In genomic region chr19:32346901-32347300, GRCh38 we compare ENCODE assay signal across 9 cellular contexts. TPM values are rescaled to one million over a fixed set of nuclear protein-coding genes. Genes with fewer than 3 reads are reported as not detected.
DNase-seq lines count a peak whose midpoint lies in the region; ATAC-seq, FAIRE-seq and TF ChIP-seq lines count a peak whose summit lies in the region.
"Had no signal": no experiment of that assay in that cellular context is flagged by ENCODE, and none has a peak within 500 bp of the region (broad histone marks: within the 10 kb centered on the region; RNA-seq: fewer than 3 reads in every experiment).

No MANE protein-coding gene starts in this region.

- no peak for TF ChIP-seq RAD21 in HepG2 (CRISPR knock-in tag; IDR thresholded peaks at IDR 0.05)

- H3K27me3 Mint-ChIP-seq in activated naive CD4-positive, alpha-beta T cell treated with anti-CD3 and anti-CD28 coated beads for 36 hours (ENCODE audit: low read depth), result no peaks in the 10 kb centered on the region
- H3K27me3 Mint-ChIP-seq in activated naive CD8-positive, alpha-beta T cell treated with anti-CD3 and anti-CD28 coated beads for 36 hours, result peaks cover 7% of the 10 kb centered on the region
- no peaks in the 10 kb centered on the region for H3K27me3 Mint-ChIP-seq in type B pancreatic cell

- no peak overlapping the region for H2AFZ ChIP-seq in HepG2 (ENCODE audit: low read length)

- H3K4me3 ChIP-seq in HepG2 (replicated peaks in 1 of 3; ENCODE audit: insufficient read depth in 1 of 3, low read depth in 2 of 3, low read length in 3 of 3), result peak overlapping the region; percentile 84 to 96 (median 94); a peak in 5 of 6 replicates

- peaks cover 67% of the 10 kb centered on the region for H3K4me1 ChIP-seq in HepG2 (ENCODE audit: insufficient read depth, low read length)

- DNase-seq in activated naive CD4-positive, alpha-beta T cell treated with anti-CD3 and anti-CD28 coated beads for 36 hours, result no peak
- no peak for DNase-seq in activated naive CD4-positive, alpha-beta T cell (lab: John Stamatoyannopoulos, UW)
- DNase-seq in activated naive CD8-positive, alpha-beta T cell treated with anti-CD3 and anti-CD28 coated beads for 36 hours, result no peak
- DNase-seq in HepG2 (ENCODE audit: low spot score) (no peak), type B pancreatic cell (ENCODE audit: extremely low spot score, unreplicated experiment) (no peak)
- no peak for DNase-seq in stimulated activated CD4-positive, alpha-beta T cell treated with anti-CD3 and anti-CD28 coated beads, Interleukin-4, amount 100 ng/mL, for 24 hours

- TF ChIP-seq CTCF in HepG2 (CRISPR knock-in tag; IDR thresholded peaks at IDR 0.05), result no peak
- no peak for TF ChIP-seq CTCF in type B pancreatic cell (conservative IDR thresholded peaks at IDR 0.05)

- peaks cover 56% of the 10 kb centered on the region for H3K79me2 ChIP-seq in HepG2 (ENCODE audit: insufficient read depth, low read length)

- H3K4me1 Mint-ChIP-seq in activated naive CD4-positive, alpha-beta T cell treated with anti-CD3 and anti-CD28 coated beads for 36 hours (ENCODE audit: low read depth), result peaks cover 45% of the 10 kb centered on the region
- peaks cover 42% of the 10 kb centered on the region for H3K4me1 Mint-ChIP-seq in activated naive CD8-positive, alpha-beta T cell treated with anti-CD3 and anti-CD28 coated beads for 36 hours
- H3K4me1 Mint-ChIP-seq in type B pancreatic cell (ENCODE audit: unreplicated experiment), result peaks cover 21% of the 10 kb centered on the region

- peak overlapping the region; percentile 90 for H3K9ac ChIP-seq in HepG2 (ENCODE audit: insufficient read depth, low read depth, low read length)

- 59% methylated on average over 3 of the region's 3 CpGs for whole genome bisulfite sequencing in HepG2 (ENCODE audit: low lambda C conversion rate)

- TF ChIP-seq POLR2A in HepG2 (IDR thresholded peaks at IDR 0.05; ENCODE audit: insufficient read depth in 1 of 2, low read depth in 2 of 2, low read length in 2 of 2), result no peak

- H3K9me3 ChIP-seq in HepG2 (ENCODE audit: low read length), result no peaks in the 10 kb centered on the region

- no peak for ATAC-seq in HepG2
- no peak for ATAC-seq in HG03432 (IDR thresholded peaks at IDR 0.05; ENCODE audit: unreplicated experiment)
- ATAC-seq in HG03159 (IDR thresholded peaks at IDR 0.05; ENCODE audit: unreplicated experiment), result no peak

- no peak for TF ChIP-seq EP300 in HepG2 (IDR thresholded peaks at IDR 0.05; ENCODE audit: low read depth in 2 of 2, low read length in 2 of 2)
- no peak for TF ChIP-seq EP300 in HepG2 (CRISPR knock-in tag; IDR thresholded peaks at IDR 0.05; ENCODE audit: borderline replicate concordance)

- no peaks in the 10 kb centered on the region; a peak in 1 of 5 replicates for H3K27me3 ChIP-seq in HepG2 (ENCODE audit: control insufficient read depth in 1 of 2, insufficient read depth in 2 of 2, low read length in 2 of 2)

- intact Hi-C loops in activated naive CD4-positive, alpha-beta T cell treated with anti-CD3 and anti-CD28 coated beads for 36 hours (cut with micrococcal nuclease), result loop anchor here (10.0 kb wide), 1 partner anchor 992 kb away; no protein-coding TSS in a partner anchor
- intact Hi-C loops in HepG2 (cut with micrococcal nuclease; ENCODE audit: unreplicated experiment), result no loop called here

- H3K4me2 ChIP-seq in HepG2 (ENCODE audit: low read depth, low read length), result peak overlapping the region; percentile 81

- H3K9me3 Mint-ChIP-seq in activated naive CD4-positive, alpha-beta T cell treated with anti-CD3 and anti-CD28 coated beads for 36 hours, result no peaks in the 10 kb centered on the region
- no peaks in the 10 kb centered on the region for H3K9me3 Mint-ChIP-seq in activated naive CD8-positive, alpha-beta T cell treated with anti-CD3 and anti-CD28 coated beads for 36 hours
- no peaks in the 10 kb centered on the region for H3K9me3 Mint-ChIP-seq in type B pancreatic cell

- peaks cover 25% of the 10 kb centered on the region for H3K36me3 Mint-ChIP-seq in activated naive CD4-positive, alpha-beta T cell treated with anti-CD3 and anti-CD28 coated beads for 36 hours (ENCODE audit: low read depth)
- peaks cover 26% of the 10 kb centered on the region for H3K36me3 Mint-ChIP-seq in activated naive CD8-positive, alpha-beta T cell treated with anti-CD3 and anti-CD28 coated beads for 36 hours
- H3K36me3 Mint-ChIP-seq in type B pancreatic cell, result peaks cover 17% of the 10 kb centered on the region

- no TSS peak for BruUV-seq in HepG2 (replicated peaks; lab: Mats Ljungman, UMichigan)

- H3K27ac ChIP-seq in HepG2 (ENCODE audit: extremely low read length, insufficient read depth, low read length), result peak overlapping the region; percentile 76

- peak overlapping the region; percentile 96 for H3K4me3 Mint-ChIP-seq in activated naive CD4-positive, alpha-beta T cell treated with anti-CD3 and anti-CD28 coated beads for 36 hours
- H3K4me3 Mint-ChIP-seq in activated naive CD8-positive, alpha-beta T cell treated with anti-CD3 and anti-CD28 coated beads for 36 hours, result peak overlapping the region; percentile 85
- peak overlapping the region; percentile 94 for H3K4me3 Mint-ChIP-seq in type B pancreatic cell

- H3K27ac Mint-ChIP-seq in activated naive CD4-positive, alpha-beta T cell treated with anti-CD3 and anti-CD28 coated beads for 36 hours, result no peak overlapping the region
- H3K27ac Mint-ChIP-seq in activated naive CD8-positive, alpha-beta T cell treated with anti-CD3 and anti-CD28 coated beads for 36 hours, result no peak overlapping the region
- peak overlapping the region; percentile 89 for H3K27ac Mint-ChIP-seq in type B pancreatic cell

- no peak for FAIRE-seq in HepG2 (lab: Jason Lieb, UNC)
- FAIRE-seq: D721Med had no signal

- peaks cover 4% of the 10 kb centered on the region; the same call in 1 of the 2 replicates for H4K20me1 ChIP-seq in HepG2 (ENCODE audit: insufficient read depth, low read length)

- CTCF ChIA-PET in activated naive CD4-positive, alpha-beta T cell treated with anti-CD3 and anti-CD28 coated beads for 36 hours (lab: Charles Lee), result interaction anchor here (1.0 kb wide), 1 partner anchor 11 kb away, joined by 7 read pairs; no protein-coding TSS in a partner anchor
- CTCF ChIA-PET in HepG2 (lab: Yijun Ruan, JAX; ENCODE audit: low intra/inter-chr PET ratio, low total read pairs), result no interaction called here

- H3K36me3 ChIP-seq in HepG2 (replicated peaks in 1 of 2; ENCODE audit: control insufficient read depth in 1 of 2, insufficient read depth in 2 of 2, low read length in 2 of 2), result peaks cover 3 to 18% of the 10 kb centered on the region in 2 experiments; a peak in 4 of 5 replicates

- POLR2A ChIA-PET in HepG2 (lab: Yijun Ruan, JAX), result interaction anchor here (1.0 to 2.6 kb wide), 4 partner anchors 10 to 59 kb away, joined by 4 to 31 read pairs (median 24); partner anchors contain the start of gene DPY19L3

- in situ Hi-C loops in HepG2 (cut with HindIII; ENCODE audit: extremely low pct_ligation_motif_present, low pct_unique_long_range_greater_than_20kb), result no loop called here

RNA-seq across cellular contexts. Expression of gene ZNF507, which starts 1.5 kb away (rescaled TPM):
- 10 to 100 TPM; 21.4 to 21.5 TPM for total RNA-seq in activated naive CD4-positive, alpha-beta T cell treated with anti-CD3 and anti-CD28 coated beads for 36 hours
- total RNA-seq in activated naive CD8-positive, alpha-beta T cell treated with anti-CD3 and anti-CD28 coated beads for 36 hours, result 10 to 100 TPM; 28.6 to 29.3 TPM
- 7.3 and 16.4 TPM in 2 replicates for total RNA-seq in HepG2 (2016; rRNA removed; fragmentation: Illumina TruSeq; extraction: Trizol)
- total RNA-seq in HepG2 (2016; cell fraction: cytosol; rRNA removed; fragmentation: Illumina TruSeq; extraction: Trizol; ENCODE audit: low read depth), result 1.8 TPM in 2 replicates
- 6.3 and 13.8 TPM in 2 replicates for total RNA-seq in HepG2 (2016; cell fraction: insoluble cytoplasmic fraction; rRNA removed; fragmentation: Illumina TruSeq; extraction: Trizol)
- 5.9 and 7.7 TPM in 2 replicates for total RNA-seq in HepG2 (2016; cell fraction: membrane; rRNA removed; fragmentation: Illumina TruSeq; extraction: Trizol)
- total RNA-seq in HepG2 (2016; cell fraction: nucleus; rRNA removed; fragmentation: Illumina TruSeq; extraction: Trizol), result 17.9 and 18.0 TPM in 2 replicates
- 9.3 and 10.9 TPM in 2 replicates for polyA plus RNA-seq in HepG2 (2011; rRNA removed)
- 4.4 and 7.4 TPM in 2 replicates for polyA plus RNA-seq in HepG2 (2011; cell fraction: cytosol; rRNA removed)
- polyA plus RNA-seq in HepG2 (2011; cell fraction: nucleus; rRNA removed), result 9.6 and 11.6 TPM in 2 replicates
- 8.5 and 10.8 TPM in 2 replicates for polyA plus RNA-seq in HepG2 (2012)
- polyA plus RNA-seq in HepG2 (2016; cell fraction: cytosol; fragmentation: Illumina TruSeq; extraction: Trizol; ENCODE audit: low read depth), result 0.23 and 0.26 TPM in 2 replicates
- polyA plus RNA-seq in HepG2 (2016; cell fraction: insoluble cytoplasmic fraction; fragmentation: Illumina TruSeq; extraction: Trizol; ENCODE audit: low read depth), result 12.0 TPM in 2 replicates
- polyA plus RNA-seq in HepG2 (2016; cell fraction: membrane; fragmentation: Illumina TruSeq; extraction: Trizol; ENCODE audit: low read depth), result 1.4 and 1.5 TPM in 2 replicates
- 20.3 and 21.4 TPM in 2 replicates for polyA plus RNA-seq in HepG2 (2016; cell fraction: nucleus; fragmentation: Illumina TruSeq; extraction: Trizol; ENCODE audit: insufficient read depth, low read depth)
- polyA minus RNA-seq in HepG2 (2011; rRNA and poly(A)+ RNA removed; ENCODE audit: low replicate concordance), result 8.0 and 18.6 TPM in 2 replicates
- 8.3 and 12.6 TPM in 2 replicates for polyA minus RNA-seq in HepG2 (2011; cell fraction: cytosol; rRNA and poly(A)+ RNA removed)
- polyA minus RNA-seq in HepG2 (2011; cell fraction: nucleus; rRNA and poly(A)+ RNA removed), result 38.0 and 39.0 TPM in 2 replicates
- total RNA-seq in type B pancreatic cell (ENCODE audit: low replicate concordance), result 22.4 and 32.5 TPM in 2 replicates

RNA-seq across cellular contexts. Expression of gene DPY19L3, which starts 58.7 kb away (rescaled TPM):
- total RNA-seq in activated naive CD4-positive, alpha-beta T cell treated with anti-CD3 and anti-CD28 coated beads for 36 hours, result 10 to 100 TPM; 11.1 to 11.5 TPM
- total RNA-seq in activated naive CD8-positive, alpha-beta T cell treated with anti-CD3 and anti-CD28 coated beads for 36 hours, result 10 to 100 TPM; 16.4 to 18.0 TPM
- total RNA-seq in HepG2 (2016; rRNA removed; fragmentation: Illumina TruSeq; extraction: Trizol) (9.8 and 25.2 TPM in 2 replicates), type B pancreatic cell (ENCODE audit: low replicate concordance) (25.5 and 75.2 TPM in 2 replicates)
- 1.6 and 2.4 TPM in 2 replicates for total RNA-seq in HepG2 (2016; cell fraction: cytosol; rRNA removed; fragmentation: Illumina TruSeq; extraction: Trizol; ENCODE audit: low read depth)
- 11.2 and 21.8 TPM in 2 replicates for total RNA-seq in HepG2 (2016; cell fraction: insoluble cytoplasmic fraction; rRNA removed; fragmentation: Illumina TruSeq; extraction: Trizol)
- 5.2 and 5.7 TPM in 2 replicates for total RNA-seq in HepG2 (2016; cell fraction: membrane; rRNA removed; fragmentation: Illumina TruSeq; extraction: Trizol)
- total RNA-seq in HepG2 (2016; cell fraction: nucleus; rRNA removed; fragmentation: Illumina TruSeq; extraction: Trizol), result 53.6 and 61.6 TPM in 2 replicates
- polyA plus RNA-seq in HepG2 (2011; rRNA removed), result 21.6 and 22.9 TPM in 2 replicates
- polyA plus RNA-seq in HepG2 (2011; cell fraction: cytosol; rRNA removed), result 14.4 and 15.5 TPM in 2 replicates
- 117 and 122 TPM in 2 replicates for polyA plus RNA-seq in HepG2 (2011; cell fraction: nucleus; rRNA removed)
- polyA plus RNA-seq in HepG2 (2012), result 15.6 and 16.7 TPM in 2 replicates
- 0.78 and 0.86 TPM in 2 replicates for polyA plus RNA-seq in HepG2 (2016; cell fraction: cytosol; fragmentation: Illumina TruSeq; extraction: Trizol; ENCODE audit: low read depth)
- polyA plus RNA-seq in HepG2 (2016; cell fraction: insoluble cytoplasmic fraction; fragmentation: Illumina TruSeq; extraction: Trizol; ENCODE audit: low read depth), result 7.6 and 8.8 TPM in 2 replicates
- polyA plus RNA-seq in HepG2 (2016; cell fraction: membrane; fragmentation: Illumina TruSeq; extraction: Trizol; ENCODE audit: low read depth), result 3.2 and 3.3 TPM in 2 replicates
- 60.1 and 76.3 TPM in 2 replicates for polyA plus RNA-seq in HepG2 (2016; cell fraction: nucleus; fragmentation: Illumina TruSeq; extraction: Trizol; ENCODE audit: insufficient read depth, low read depth)
- polyA minus RNA-seq in HepG2 (2011; rRNA and poly(A)+ RNA removed; ENCODE audit: low replicate concordance), result 25.0 and 30.6 TPM in 2 replicates
- 22.8 and 24.8 TPM in 2 replicates for polyA minus RNA-seq in HepG2 (2011; cell fraction: cytosol; rRNA and poly(A)+ RNA removed)
- 128 and 146 TPM in 2 replicates for polyA minus RNA-seq in HepG2 (2011; cell fraction: nucleus; rRNA and poly(A)+ RNA removed)
